21 cellular contexts compared by ENCODE assay signal in genomic region chr15:57223887-57224286, GRCh38.
DNase-seq lines count a peak whose midpoint lies in the region; TF ChIP-seq lines count a peak whose summit lies in the region.
"Had no signal": no experiment of that assay in that cellular context is flagged by ENCODE, and none has a peak within 500 bp of the region (broad histone marks: within the 10 kb centered on the region; RNA-seq: fewer than 3 reads in every experiment).

No MANE protein-coding gene starts in this region.

- no peak for TF ChIP-seq CTCF in WERI-Rb-1 (IDR thresholded peaks at IDR 0.05; ENCODE audit: low read depth, low read length)

- H3K9me3 ChIP-seq in HUES6 (ENCODE audit: control insufficient read depth, insufficient read depth, low read depth, low read length) (no peaks in the 10 kb centered on the region), WERI-Rb-1 (ENCODE audit: severe bottlenecking) (no peaks in the 10 kb centered on the region), mucosa of stomach (ENCODE audit: control insufficient read depth, low read length) (no peaks in the 10 kb centered on the region)
- H3K9me3 ChIP-seq: Peyer's patch, transverse colon had no signal

- no peak for DNase-seq in WERI-Rb-1
- no peak for DNase-seq in NCI-H524 treated with DMSO at 0.1 percent for 48 hours (lab: John Stamatoyannopoulos, UW)
- no peak for DNase-seq in activated naive CD4-positive, alpha-beta T cell treated with Interleukin-2 at 50 U/mL for 16 hours
- no peak for DNase-seq in activated CD4-positive, alpha-beta T cell treated with anti-CD3 and anti-CD28 coated beads for 1 hour
- DNase-seq in NCI-H2227 treated with DMSO at 0.1 percent for 48 hours (lab: John Stamatoyannopoulos, UW), result no peak
- DNase-seq: activated CD4-positive, alpha-beta T cell treated with anti-CD3 and anti-CD28 coated beads for 4 hours; activated naive CD4-positive, alpha-beta T cell; activated T-cell treated with anti-CD3 and anti-CD28 coated beads, Interleukin-2, amount 50 U/mL, for 48 hours; amygdala; CD4-positive, alpha-beta T cell; EL; islet precursor cell; NCI-H2081; NCI-H446 treated with DMSO at 0.1 percent for 48 hours; NK-92 treated with Interleukin-12 subunit alpha and Interleukin-12 subunit beta, amount 100 ng/mL, for 24 hours; Peyer's patch; transverse colon had no signal

- H3K36me3 ChIP-seq in ACC112 (ENCODE audit: insufficient read depth, low read length) (no peaks in the 10 kb centered on the region), HUES6 (ENCODE audit: control insufficient read depth, insufficient read depth, low read length) (no peaks in the 10 kb centered on the region), WERI-Rb-1 (peaks cover 3% of the 10 kb centered on the region), mucosa of stomach (ENCODE audit: control insufficient read depth, insufficient read depth, low read length) (no peaks in the 10 kb centered on the region)
- H3K36me3 ChIP-seq: Peyer's patch, transverse colon had no signal

- no peak overlapping the region for H3K9ac ChIP-seq in HUES6 (ENCODE audit: low read length)
- H3K9ac ChIP-seq in mucosa of stomach (ENCODE audit: low read length), result peak overlapping the region; percentile 53
- H3K9ac ChIP-seq: KMS-11 had no signal

- H3K4me1 ChIP-seq in ACC112 (ENCODE audit: control insufficient read depth, insufficient read depth, low read length, unreplicated experiment) (peaks cover 45% of the 10 kb centered on the region), HUES6 (ENCODE audit: control insufficient read depth, insufficient read depth, low read length) (peaks cover 14% of the 10 kb centered on the region), mucosa of stomach (ENCODE audit: control insufficient read depth, insufficient read depth, low read length) (peaks cover 9% of the 10 kb centered on the region)

- H3K27me3 ChIP-seq in ACC112 (ENCODE audit: insufficient read depth, low read length), result no peaks in the 10 kb centered on the region
- no peaks in the 10 kb centered on the region for H3K27me3 ChIP-seq in HUES6 (ENCODE audit: control insufficient read depth, insufficient read depth, low read length)
- H3K27me3 ChIP-seq in WERI-Rb-1 (ENCODE audit: insufficient read depth, low read depth, severe bottlenecking), result no peaks in the 10 kb centered on the region
- H3K27me3 ChIP-seq in mucosa of stomach (ENCODE audit: control insufficient read depth, insufficient read depth, low read length), result no peaks in the 10 kb centered on the region
- H3K27me3 ChIP-seq: Peyer's patch, transverse colon had no signal

- peaks cover 27% of the 10 kb centered on the region for H3K79me2 ChIP-seq in ACC112 (ENCODE audit: control insufficient read depth, insufficient read depth, low read length, unreplicated experiment)

- H3K4me3 ChIP-seq in ACC112 (ENCODE audit: low read depth, low read length), result peak overlapping the region; percentile 54; the same call in 1 of the 2 replicates
- H3K4me3 ChIP-seq in HUES6 (ENCODE audit: low read depth, low read length), result no peak overlapping the region
- peak overlapping the region; percentile 99; the same call in 1 of the 2 replicates for H3K4me3 ChIP-seq in WERI-Rb-1 (ENCODE audit: low read depth, low read length)
- H3K4me3 ChIP-seq in mucosa of stomach (ENCODE audit: low read length), result no peak overlapping the region
- H3K4me3 ChIP-seq: Peyer's patch, transverse colon had no signal

- no peak overlapping the region for H2AFZ ChIP-seq in ACC112 (ENCODE audit: low read length, unreplicated experiment)

- H3K27ac ChIP-seq in ACC112 (ENCODE audit: low read depth, low read length), result no peak overlapping the region; the same call in 1 of the 2 replicates
- 0 out of 2 replicates have a peak overlapping the region, but pooled peaks have one; percentile 42 for H3K27ac ChIP-seq in HUES6 (ENCODE audit: low read depth, low read length)
- H3K27ac ChIP-seq in WERI-Rb-1, result no peak overlapping the region
- H3K27ac ChIP-seq: KMS-11, Peyer's patch, transverse colon had no signal

Comparison
In these comparisons a context has a peak if more than half of its experiments do, and no peak if none do; other contexts are left out.
1. H3K4me3 ChIP-seq: peak in ACC112 (single experiment) and WERI-Rb-1 (single experiment); none in HUES6 (single experiment) and mucosa of stomach (single experiment).